ENCODE assay signal across 12 cellular contexts in genomic region chr12:14949631-14950030, GRCh38. TPM values are rescaled to one million over a fixed set of nuclear protein-coding genes. Genes with fewer than 3 reads are reported as not detected.
DNase-seq lines count a peak whose midpoint lies in the region; ATAC-seq, FAIRE-seq and TF ChIP-seq lines count a peak whose summit lies in the region.
"Had no signal": no experiment of that assay in that cellular context is flagged by ENCODE, and none has a peak within 500 bp of the region (broad histone marks: within the 10 kb centered on the region; RNA-seq: fewer than 3 reads in every experiment).

No MANE protein-coding gene starts in this region.

- ATAC-seq in activated naive CD8-positive, alpha-beta T cell treated with anti-CD3 and anti-CD28 coated beads, Interleukin-2, amount 10 ng/mL, durations not matched to agents 7 days and 5 days (ENCODE audit: low read depth), result no peak
- ATAC-seq in natural killer cell (no peak), HG03280 (IDR thresholded peaks at IDR 0.05; ENCODE audit: unreplicated experiment) (no peak), aorta (ENCODE audit: low FRiP score) (no peak)

- POLR2A ChIA-PET in activated naive CD8-positive, alpha-beta T cell treated with anti-CD3 and anti-CD28 coated beads, Interleukin-2, amount 10 ng/mL, durations not matched to agents 7 days and 5 days (lab: Charles Lee), result interaction anchor here (2.6 to 3.6 kb wide), 2 partner anchors 9 to 13 kb away, joined by 26 to 28 read pairs; partner anchors contain the start of gene ARHGDIB

- no peak for FAIRE-seq in H54 (lab: Jason Lieb, UNC)

- no peaks in the 10 kb centered on the region for H3K27me3 ChIP-seq in aorta (ENCODE audit: control insufficient read depth in 1 of 2, insufficient read depth in 2 of 2, low read length in 1 of 2)

- peak overlapping the region in 1 of 2 donors; percentile 64 for H3K27ac ChIP-seq in aorta (ENCODE audit: low read depth in 1 of 2, low read length in 2 of 2)

- TF ChIP-seq POLR2A in H54 (IDR thresholded peaks at IDR 0.05; ENCODE audit: low read depth, low read length), result no peak

- 95% methylated on average over 5 of the region's 5 CpGs for WGBS in aorta, 2 donors

- H3K4me1 ChIP-seq in aorta (ENCODE audit: control insufficient read depth in 1 of 2, insufficient read depth in 2 of 2, low read length in 2 of 2), result peaks cover 5 to 8% of the 10 kb centered on the region in 2 donors

- peaks cover 81% of the 10 kb centered on the region for H3K4me1 Mint-ChIP-seq in activated naive CD8-positive, alpha-beta T cell treated with anti-CD3 and anti-CD28 coated beads, Interleukin-2, amount 10 ng/mL, durations not matched to agents 7 days and 5 days
- H3K4me1 Mint-ChIP-seq in natural killer cell, result peaks cover 93 to 97% of the 10 kb centered on the region in 2 donors

- peaks cover under 1 to 4% of the 10 kb centered on the region in 2 donors for H3K36me3 ChIP-seq in aorta (ENCODE audit: control insufficient read depth in 1 of 2, insufficient read depth in 2 of 2, low read length in 1 of 2)

- no peak for TF ChIP-seq CTCF in natural killer cell (IDR thresholded peaks at IDR 0.05)

- H3K27me3 Mint-ChIP-seq in activated naive CD8-positive, alpha-beta T cell treated with anti-CD3 and anti-CD28 coated beads, Interleukin-2, amount 10 ng/mL, durations not matched to agents 7 days and 5 days, result no peaks in the 10 kb centered on the region
- no peaks in the 10 kb centered on the region for H3K27me3 Mint-ChIP-seq in natural killer cell (ENCODE audit: low read depth in 2 of 2)

- intact Hi-C loops in natural killer cell (cut with micrococcal nuclease) (no loop called here), aorta (cut with DNase I) (loop anchor here (5.0 kb wide), 1 partner anchor 62 kb away; the partner anchor contains the start of gene MGP (in 2 of the 2))

- no peak overlapping the region for H3K4me3 ChIP-seq in aorta (ENCODE audit: low read length in 2 of 2)
- H3K4me3 ChIP-seq: GM23338 had no signal

- peaks cover 80% of the 10 kb centered on the region for H3K36me3 Mint-ChIP-seq in activated naive CD8-positive, alpha-beta T cell treated with anti-CD3 and anti-CD28 coated beads, Interleukin-2, amount 10 ng/mL, durations not matched to agents 7 days and 5 days
- H3K36me3 Mint-ChIP-seq in natural killer cell, result peaks cover 52% of the 10 kb centered on the region

- peak overlapping the region; percentile 87 for H3K4me3 Mint-ChIP-seq in activated naive CD8-positive, alpha-beta T cell treated with anti-CD3 and anti-CD28 coated beads, Interleukin-2, amount 10 ng/mL, durations not matched to agents 7 days and 5 days
- peak overlapping the region; percentile 80 for H3K4me3 Mint-ChIP-seq in natural killer cell
- H3K4me3 Mint-ChIP-seq: GM23338 had no signal

- DNase-seq in stimulated activated CD4-positive, alpha-beta T cell treated with anti-CD3 and anti-CD28 coated beads, Interleukin-1b, Interleukin-23, amount 100 ng/mL, for 48 hours, result peak; percentile 49
- DNase-seq in stimulated activated CD4-positive, alpha-beta T cell treated with anti-CD3 and anti-CD28 coated beads, Interleukin-2, amount 100 ng/mL, for 24 hours, result no peak
- no peak for DNase-seq in activated naive CD8-positive, alpha-beta T cell treated with anti-CD3 and anti-CD28 coated beads, Interleukin-2, amount 10 ng/mL, durations not matched to agents 7 days and 5 days
- DNase-seq in natural killer cell, result no peak
- no peak for DNase-seq in SKM-1 (lab: John Stamatoyannopoulos, UW; ENCODE audit: unreplicated experiment)
- no peak for DNase-seq in aorta
- no peak for DNase-seq in H54 (ENCODE audit: insufficient read length, low spot score)
- DNase-seq: SW 1271 had no signal

- H3K9me3 Mint-ChIP-seq in activated naive CD8-positive, alpha-beta T cell treated with anti-CD3 and anti-CD28 coated beads, Interleukin-2, amount 10 ng/mL, durations not matched to agents 7 days and 5 days, result no peaks in the 10 kb centered on the region
- H3K9me3 Mint-ChIP-seq in natural killer cell, result no peaks in the 10 kb centered on the region
- H3K9me3 Mint-ChIP-seq: GM23338 had no signal

- peak overlapping the region; percentile 95 for H3K27ac Mint-ChIP-seq in activated naive CD8-positive, alpha-beta T cell treated with anti-CD3 and anti-CD28 coated beads, Interleukin-2, amount 10 ng/mL, durations not matched to agents 7 days and 5 days
- peak overlapping the region; percentile 94 to 95 for H3K27ac Mint-ChIP-seq in natural killer cell

- no peaks in the 10 kb centered on the region for H3K9me3 ChIP-seq in aorta (ENCODE audit: control insufficient read depth, low read length)

RNA-seq across cellular contexts. Expression of gene ERP27, which starts 11.3 kb away (rescaled TPM):
- 10 to 100 TPM; 10.1 to 11.8 TPM for total RNA-seq in activated naive CD8-positive, alpha-beta T cell treated with anti-CD3 and anti-CD28 coated beads, Interleukin-2, amount 10 ng/mL, durations not matched to agents 7 days and 5 days
- total RNA-seq in natural killer cell, result 10 to 100 TPM in 2 of 3 donors, 1 to 10 TPM in 1; 9.8 to 15.2 (median 12.3) TPM
- total RNA-seq in aorta, result 1 to 10 TPM; 1.3 to 3.2 TPM
- 1 to 10 TPM in 1 of 2 donors, under 1 TPM in 1; 0.20 to 5.3 TPM for polyA plus RNA-seq in aorta
- total RNA-seq: GM23338, lung microvascular endothelial cell had no signal
- polyA plus RNA-seq: GM23338 had no signal

RNA-seq across cellular contexts. Expression of gene ARHGDIB, which starts 11.8 kb away (rescaled TPM):
- 1,000 to 10,000 TPM; 1,212 to 1,244 TPM for total RNA-seq in activated naive CD8-positive, alpha-beta T cell treated with anti-CD3 and anti-CD28 coated beads, Interleukin-2, amount 10 ng/mL, durations not matched to agents 7 days and 5 days
- total RNA-seq in natural killer cell (100 to 1,000 TPM; 838 to 962 (median 929) TPM), aorta (100 to 1,000 TPM; 119 to 143 TPM)
- 100 to 1,000 TPM; 160 to 248 TPM for polyA plus RNA-seq in aorta
- total RNA-seq: GM23338 had no signal

RNA-seq across cellular contexts. Expression of gene PDE6H, which starts 23.2 kb away (rescaled TPM):
- total RNA-seq in activated naive CD8-positive, alpha-beta T cell treated with anti-CD3 and anti-CD28 coated beads, Interleukin-2, amount 10 ng/mL, durations not matched to agents 7 days and 5 days, result not detected
- not detected for total RNA-seq in natural killer cell
- total RNA-seq in aorta, result not detected
- not detected for polyA plus RNA-seq in aorta
- total RNA-seq: epithelial cell of proximal tubule, GM23338, lung microvascular endothelial cell had no signal
- polyA plus RNA-seq: GM23338 had no signal

Comparison
In these comparisons a context has a peak if more than half of its experiments do, and no peak if none do; other contexts are left out.
1. RNA of gene ARHGDIB, which starts 11.8 kb away (total RNA-seq): 1,212 to 1,244 TPM in activated naive CD8-positive, alpha-beta T cell treated with anti-CD3 and anti-CD28 coated beads, Interleukin-2, amount 10 ng/mL, durations not matched to agents 7 days and 5 days and 838 to 962 TPM in natural killer cell; 119 to 143 TPM in aorta; every median in the first group is over 4 times any median in the second.